ENCODE assay signal across 8 cellular contexts in genomic region chr1:207404849-207405525, GRCh38.
DNase-seq lines count a peak whose midpoint lies in the region; ATAC-seq and TF ChIP-seq lines count a peak whose summit lies in the region.

No MANE protein-coding gene starts in this region.

- DNase-seq in DMS153 treated with DMSO at 0.1 percent for 48 hours (lab: John Stamatoyannopoulos, UW; ENCODE audit: unreplicated experiment) (peak; percentile 86), HFF-Myc (ENCODE audit: extremely low read depth, low read depth) (peak; percentile 43), NCI-H2171 treated with DMSO at 0.1 percent for 48 hours (lab: John Stamatoyannopoulos, UW) (peak; percentile 73), glomerular visceral epithelial cell (ENCODE audit: extremely low spot score) (peak; percentile 69), putamen (ENCODE audit: low spot score) (peak; percentile 64)
- DNase-seq in stimulated activated CD4-positive, alpha-beta T cell treated with anti-CD3 and anti-CD28 coated beads, Interleukin-4, amount 100 ng/mL, for 1 hour, result no peak

- ATAC-seq in GM19467 (IDR thresholded peaks at IDR 0.05; ENCODE audit: unreplicated experiment), result no peak

- TF ChIP-seq CTCF in HFF-Myc (IDR thresholded peaks at IDR 0.05; ENCODE audit: low read depth, low read length, missing control alignments), result peak; percentile 60
- TF ChIP-seq CTCF in WI38 (IDR thresholded peaks at IDR 0.05; ENCODE audit: low read depth, low read length), result peak; percentile 41; the same call in 1 of the 2 replicates

- no peak overlapping the region for H3K4me3 ChIP-seq in HFF-Myc (replicated peaks; ENCODE audit: low read depth, low read length)
- no peak overlapping the region for H3K4me3 ChIP-seq in WI38 (ENCODE audit: low read depth, low read length)
